1 cellular context compared by ENCODE assay signal in the genomic region with DNA sequence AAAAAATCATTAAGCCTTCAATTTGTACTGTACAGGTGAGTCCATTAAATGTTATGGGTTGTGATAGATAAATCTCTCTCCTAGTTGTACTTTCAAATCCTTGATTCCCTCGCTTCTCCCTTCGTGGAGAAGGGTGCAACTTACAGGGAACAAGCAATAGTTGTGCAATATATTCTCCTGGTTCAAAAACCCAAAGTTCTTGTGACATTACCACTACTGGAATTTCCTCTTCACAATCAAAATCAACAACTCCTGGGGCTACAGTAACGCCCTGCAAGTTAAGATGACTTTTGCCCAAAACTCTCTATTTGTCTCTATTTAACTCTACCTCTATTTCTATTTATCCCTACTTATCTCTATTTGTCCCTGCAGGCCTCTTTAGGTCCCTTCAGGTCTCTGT.
A peak's percentile ranks its signal among the peaks of the same experiment; 100 is the strongest.
TF ChIP-seq lines count a peak whose summit lies in the region.

No MANE protein-coding gene starts in this region.

TF ChIP-seq in HepG2, 621 proteins besides CTCF, POLR2A, EP300 and RAD21 (continued from another document and continues in another):
- TF ChIP-seq, protein P1, sequence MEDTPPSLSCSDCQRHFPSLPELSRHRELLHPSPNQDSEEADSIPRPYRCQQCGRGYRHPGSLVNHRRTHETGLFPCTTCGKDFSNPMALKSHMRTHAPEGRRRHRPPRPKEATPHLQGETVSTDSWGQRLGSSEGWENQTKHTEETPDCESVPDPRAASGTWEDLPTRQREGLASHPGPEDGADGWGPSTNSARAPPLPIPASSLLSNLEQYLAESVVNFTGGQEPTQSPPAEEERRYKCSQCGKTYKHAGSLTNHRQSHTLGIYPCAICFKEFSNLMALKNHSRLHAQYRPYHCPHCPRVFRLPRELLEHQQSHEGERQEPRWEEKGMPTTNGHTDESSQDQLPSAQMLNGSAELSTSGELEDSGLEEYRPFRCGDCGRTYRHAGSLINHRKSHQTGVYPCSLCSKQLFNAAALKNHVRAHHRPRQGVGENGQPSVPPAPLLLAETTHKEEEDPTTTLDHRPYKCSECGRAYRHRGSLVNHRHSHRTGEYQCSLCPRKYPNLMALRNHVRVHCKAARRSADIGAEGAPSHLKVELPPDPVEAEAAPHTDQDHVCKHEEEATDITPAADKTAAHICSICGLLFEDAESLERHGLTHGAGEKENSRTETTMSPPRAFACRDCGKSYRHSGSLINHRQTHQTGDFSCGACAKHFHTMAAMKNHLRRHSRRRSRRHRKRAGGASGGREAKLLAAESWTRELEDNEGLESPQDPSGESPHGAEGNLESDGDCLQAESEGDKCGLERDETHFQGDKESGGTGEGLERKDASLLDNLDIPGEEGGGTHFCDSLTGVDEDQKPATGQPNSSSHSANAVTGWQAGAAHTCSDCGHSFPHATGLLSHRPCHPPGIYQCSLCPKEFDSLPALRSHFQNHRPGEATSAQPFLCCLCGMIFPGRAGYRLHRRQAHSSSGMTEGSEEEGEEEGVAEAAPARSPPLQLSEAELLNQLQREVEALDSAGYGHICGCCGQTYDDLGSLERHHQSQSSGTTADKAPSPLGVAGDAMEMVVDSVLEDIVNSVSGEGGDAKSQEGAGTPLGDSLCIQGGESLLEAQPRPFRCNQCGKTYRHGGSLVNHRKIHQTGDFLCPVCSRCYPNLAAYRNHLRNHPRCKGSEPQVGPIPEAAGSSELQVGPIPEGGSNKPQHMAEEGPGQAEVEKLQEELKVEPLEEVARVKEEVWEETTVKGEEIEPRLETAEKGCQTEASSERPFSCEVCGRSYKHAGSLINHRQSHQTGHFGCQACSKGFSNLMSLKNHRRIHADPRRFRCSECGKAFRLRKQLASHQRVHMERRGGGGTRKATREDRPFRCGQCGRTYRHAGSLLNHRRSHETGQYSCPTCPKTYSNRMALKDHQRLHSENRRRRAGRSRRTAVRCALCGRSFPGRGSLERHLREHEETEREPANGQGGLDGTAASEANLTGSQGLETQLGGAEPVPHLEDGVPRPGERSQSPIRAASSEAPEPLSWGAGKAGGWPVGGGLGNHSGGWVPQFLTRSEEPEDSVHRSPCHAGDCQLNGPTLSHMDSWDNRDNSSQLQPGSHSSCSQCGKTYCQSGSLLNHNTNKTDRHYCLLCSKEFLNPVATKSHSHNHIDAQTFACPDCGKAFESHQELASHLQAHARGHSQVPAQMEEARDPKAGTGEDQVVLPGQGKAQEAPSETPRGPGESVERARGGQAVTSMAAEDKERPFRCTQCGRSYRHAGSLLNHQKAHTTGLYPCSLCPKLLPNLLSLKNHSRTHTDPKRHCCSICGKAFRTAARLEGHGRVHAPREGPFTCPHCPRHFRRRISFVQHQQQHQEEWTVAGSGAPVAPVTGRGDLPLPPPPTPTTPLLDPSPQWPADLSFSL (CRISPR knock-in tag; IDR thresholded peaks at IDR 0.05) = 0 out of 2 replicates have a peak, but pooled peaks have one; percentile 34
- TF ChIP-seq BRCA1 (CRISPR knock-in tag; IDR thresholded peaks at IDR 0.05) (no peak), FOXA3 (CRISPR knock-in tag; IDR thresholded peaks at IDR 0.05) (peak; percentile 66), THAP11 (CRISPR knock-in tag; IDR thresholded peaks at IDR 0.05) (0 out of 2 replicates have a peak, but pooled peaks have one; percentile 20), JDP2 (CRISPR knock-in tag; IDR thresholded peaks at IDR 0.05; ENCODE audit: borderline replicate concordance) (no peak), SMC3 (IDR thresholded peaks at IDR 0.05; ENCODE audit: low read length) (peak; percentile 31; the same call in 1 of the 2 replicates), NFE2L1 (CRISPR knock-in tag; IDR thresholded peaks at IDR 0.05; ENCODE audit: borderline replicate concordance) (no peak), DPF2 (CRISPR knock-in tag; IDR thresholded peaks at IDR 0.05; ENCODE audit: borderline replicate concordance, low read depth) (peak; percentile 59; the same call in 1 of the 2 replicates), TEAD3 (CRISPR knock-in tag; optimal IDR thresholded peaks at IDR 0.05; ENCODE audit: borderline replicate concordance) (peak; percentile 53), FOXA1 (IDR thresholded peaks at IDR 0.05) (no peak), FOXA1 (CRISPR knock-in tag; IDR thresholded peaks at IDR 0.05) (0 out of 2 replicates have a peak, but pooled peaks have one; percentile 25), CREB1 (IDR thresholded peaks at IDR 0.05) (no peak), CREB1 (CRISPR knock-in tag; IDR thresholded peaks at IDR 0.05) (0 out of 2 replicates have a peak, but pooled peaks have one; percentile 24), ZNF253 (CRISPR knock-in tag; IDR thresholded peaks at IDR 0.05; ENCODE audit: borderline replicate concordance) (no peak), RELA (CRISPR knock-in tag; IDR thresholded peaks at IDR 0.05) (no peak), PAF1 (CRISPR knock-in tag; IDR thresholded peaks at IDR 0.05) (peak; percentile 61; the same call in 1 of the 2 replicates), ETV5 (CRISPR knock-in tag; IDR thresholded peaks at IDR 0.05; ENCODE audit: borderline replicate concordance) (0 out of 2 replicates have a peak, but pooled peaks have one; percentile 50), RXRB (CRISPR knock-in tag; IDR thresholded peaks at IDR 0.05; ENCODE audit: borderline replicate concordance) (peak; percentile 25; the same call in 1 of the 2 replicates), ZKSCAN8 (CRISPR knock-in tag; IDR thresholded peaks at IDR 0.05; ENCODE audit: borderline replicate concordance) (peak; percentile 55; the same call in 1 of the 2 replicates), ZNF772 (CRISPR knock-in tag; IDR thresholded peaks at IDR 0.05) (0 out of 2 replicates have a peak, but pooled peaks have one; percentile 51)
- TF ChIP-seq, protein P2, sequence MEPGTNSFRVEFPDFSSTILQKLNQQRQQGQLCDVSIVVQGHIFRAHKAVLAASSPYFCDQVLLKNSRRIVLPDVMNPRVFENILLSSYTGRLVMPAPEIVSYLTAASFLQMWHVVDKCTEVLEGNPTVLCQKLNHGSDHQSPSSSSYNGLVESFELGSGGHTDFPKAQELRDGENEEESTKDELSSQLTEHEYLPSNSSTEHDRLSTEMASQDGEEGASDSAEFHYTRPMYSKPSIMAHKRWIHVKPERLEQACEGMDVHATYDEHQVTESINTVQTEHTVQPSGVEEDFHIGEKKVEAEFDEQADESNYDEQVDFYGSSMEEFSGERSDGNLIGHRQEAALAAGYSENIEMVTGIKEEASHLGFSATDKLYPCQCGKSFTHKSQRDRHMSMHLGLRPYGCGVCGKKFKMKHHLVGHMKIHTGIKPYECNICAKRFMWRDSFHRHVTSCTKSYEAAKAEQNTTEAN (CRISPR knock-in tag; conservative IDR thresholded peaks at IDR 0.05) = peak; percentile 93; the same call in 1 of the 2 replicates
- TF ChIP-seq, protein P3, sequence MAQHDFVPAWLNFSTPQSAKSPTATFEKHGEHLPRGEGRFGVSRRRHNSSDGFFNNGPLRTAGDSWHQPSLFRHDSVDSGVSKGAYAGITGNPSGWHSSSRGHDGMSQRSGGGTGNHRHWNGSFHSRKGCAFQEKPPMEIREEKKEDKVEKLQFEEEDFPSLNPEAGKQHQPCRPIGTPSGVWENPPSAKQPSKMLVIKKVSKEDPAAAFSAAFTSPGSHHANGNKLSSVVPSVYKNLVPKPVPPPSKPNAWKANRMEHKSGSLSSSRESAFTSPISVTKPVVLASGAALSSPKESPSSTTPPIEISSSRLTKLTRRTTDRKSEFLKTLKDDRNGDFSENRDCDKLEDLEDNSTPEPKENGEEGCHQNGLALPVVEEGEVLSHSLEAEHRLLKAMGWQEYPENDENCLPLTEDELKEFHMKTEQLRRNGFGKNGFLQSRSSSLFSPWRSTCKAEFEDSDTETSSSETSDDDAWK (CRISPR knock-in tag; IDR thresholded peaks at IDR 0.05) = no peak
- TF ChIP-seq, protein P4, sequence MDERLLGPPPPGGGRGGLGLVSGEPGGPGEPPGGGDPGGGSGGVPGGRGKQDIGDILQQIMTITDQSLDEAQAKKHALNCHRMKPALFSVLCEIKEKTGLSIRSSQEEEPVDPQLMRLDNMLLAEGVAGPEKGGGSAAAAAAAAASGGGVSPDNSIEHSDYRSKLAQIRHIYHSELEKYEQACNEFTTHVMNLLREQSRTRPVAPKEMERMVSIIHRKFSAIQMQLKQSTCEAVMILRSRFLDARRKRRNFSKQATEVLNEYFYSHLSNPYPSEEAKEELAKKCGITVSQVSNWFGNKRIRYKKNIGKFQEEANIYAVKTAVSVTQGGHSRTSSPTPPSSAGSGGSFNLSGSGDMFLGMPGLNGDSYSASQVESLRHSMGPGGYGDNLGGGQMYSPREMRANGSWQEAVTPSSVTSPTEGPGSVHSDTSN (CRISPR knock-in tag; IDR thresholded peaks at IDR 0.05) = 0 out of 2 replicates have a peak, but pooled peaks have one; percentile 4
- TF ChIP-seq, protein P5, sequence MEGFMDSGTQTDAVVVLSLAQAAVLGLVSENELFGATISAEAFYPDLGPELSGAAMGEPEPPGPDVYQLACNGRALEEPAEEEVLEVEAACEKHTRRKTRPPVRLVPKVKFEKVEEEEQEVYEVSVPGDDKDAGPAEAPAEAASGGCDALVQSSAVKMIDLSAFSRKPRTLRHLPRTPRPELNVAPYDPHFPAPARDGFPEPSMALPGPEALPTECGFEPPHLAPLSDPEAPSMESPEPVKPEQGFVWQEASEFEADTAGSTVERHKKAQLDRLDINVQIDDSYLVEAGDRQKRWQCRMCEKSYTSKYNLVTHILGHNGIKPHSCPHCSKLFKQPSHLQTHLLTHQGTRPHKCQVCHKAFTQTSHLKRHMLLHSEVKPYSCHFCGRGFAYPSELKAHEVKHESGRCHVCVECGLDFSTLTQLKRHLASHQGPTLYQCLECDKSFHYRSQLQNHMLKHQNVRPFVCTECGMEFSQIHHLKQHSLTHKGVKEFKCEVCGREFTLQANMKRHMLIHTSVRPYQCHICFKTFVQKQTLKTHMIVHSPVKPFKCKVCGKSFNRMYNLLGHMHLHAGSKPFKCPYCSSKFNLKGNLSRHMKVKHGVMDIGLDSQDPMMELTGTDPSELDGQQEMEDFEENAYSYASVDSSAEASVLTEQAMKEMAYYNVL (CRISPR knock-in tag; IDR thresholded peaks at IDR 0.05; ENCODE audit: borderline replicate concordance) = peak; percentile 69; the same call in 1 of the 2 replicates
- TF ChIP-seq, protein P6, sequence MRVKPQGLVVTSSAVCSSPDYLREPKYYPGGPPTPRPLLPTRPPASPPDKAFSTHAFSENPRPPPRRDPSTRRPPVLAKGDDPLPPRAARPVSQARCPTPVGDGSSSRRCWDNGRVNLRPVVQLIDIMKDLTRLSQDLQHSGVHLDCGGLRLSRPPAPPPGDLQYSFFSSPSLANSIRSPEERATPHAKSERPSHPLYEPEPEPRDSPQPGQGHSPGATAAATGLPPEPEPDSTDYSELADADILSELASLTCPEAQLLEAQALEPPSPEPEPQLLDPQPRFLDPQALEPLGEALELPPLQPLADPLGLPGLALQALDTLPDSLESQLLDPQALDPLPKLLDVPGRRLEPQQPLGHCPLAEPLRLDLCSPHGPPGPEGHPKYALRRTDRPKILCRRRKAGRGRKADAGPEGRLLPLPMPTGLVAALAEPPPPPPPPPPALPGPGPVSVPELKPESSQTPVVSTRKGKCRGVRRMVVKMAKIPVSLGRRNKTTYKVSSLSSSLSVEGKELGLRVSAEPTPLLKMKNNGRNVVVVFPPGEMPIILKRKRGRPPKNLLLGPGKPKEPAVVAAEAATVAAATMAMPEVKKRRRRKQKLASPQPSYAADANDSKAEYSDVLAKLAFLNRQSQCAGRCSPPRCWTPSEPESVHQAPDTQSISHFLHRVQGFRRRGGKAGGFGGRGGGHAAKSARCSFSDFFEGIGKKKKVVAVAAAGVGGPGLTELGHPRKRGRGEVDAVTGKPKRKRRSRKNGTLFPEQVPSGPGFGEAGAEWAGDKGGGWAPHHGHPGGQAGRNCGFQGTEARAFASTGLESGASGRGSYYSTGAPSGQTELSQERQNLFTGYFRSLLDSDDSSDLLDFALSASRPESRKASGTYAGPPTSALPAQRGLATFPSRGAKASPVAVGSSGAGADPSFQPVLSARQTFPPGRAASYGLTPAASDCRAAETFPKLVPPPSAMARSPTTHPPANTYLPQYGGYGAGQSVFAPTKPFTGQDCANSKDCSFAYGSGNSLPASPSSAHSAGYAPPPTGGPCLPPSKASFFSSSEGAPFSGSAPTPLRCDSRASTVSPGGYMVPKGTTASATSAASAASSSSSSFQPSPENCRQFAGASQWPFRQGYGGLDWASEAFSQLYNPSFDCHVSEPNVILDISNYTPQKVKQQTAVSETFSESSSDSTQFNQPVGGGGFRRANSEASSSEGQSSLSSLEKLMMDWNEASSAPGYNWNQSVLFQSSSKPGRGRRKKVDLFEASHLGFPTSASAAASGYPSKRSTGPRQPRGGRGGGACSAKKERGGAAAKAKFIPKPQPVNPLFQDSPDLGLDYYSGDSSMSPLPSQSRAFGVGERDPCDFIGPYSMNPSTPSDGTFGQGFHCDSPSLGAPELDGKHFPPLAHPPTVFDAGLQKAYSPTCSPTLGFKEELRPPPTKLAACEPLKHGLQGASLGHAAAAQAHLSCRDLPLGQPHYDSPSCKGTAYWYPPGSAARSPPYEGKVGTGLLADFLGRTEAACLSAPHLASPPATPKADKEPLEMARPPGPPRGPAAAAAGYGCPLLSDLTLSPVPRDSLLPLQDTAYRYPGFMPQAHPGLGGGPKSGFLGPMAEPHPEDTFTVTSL (CRISPR knock-in tag; IDR thresholded peaks at IDR 0.05; ENCODE audit: borderline replicate concordance) = peak; percentile 60; the same call in 1 of the 2 replicates
- TF ChIP-seq, protein P7, sequence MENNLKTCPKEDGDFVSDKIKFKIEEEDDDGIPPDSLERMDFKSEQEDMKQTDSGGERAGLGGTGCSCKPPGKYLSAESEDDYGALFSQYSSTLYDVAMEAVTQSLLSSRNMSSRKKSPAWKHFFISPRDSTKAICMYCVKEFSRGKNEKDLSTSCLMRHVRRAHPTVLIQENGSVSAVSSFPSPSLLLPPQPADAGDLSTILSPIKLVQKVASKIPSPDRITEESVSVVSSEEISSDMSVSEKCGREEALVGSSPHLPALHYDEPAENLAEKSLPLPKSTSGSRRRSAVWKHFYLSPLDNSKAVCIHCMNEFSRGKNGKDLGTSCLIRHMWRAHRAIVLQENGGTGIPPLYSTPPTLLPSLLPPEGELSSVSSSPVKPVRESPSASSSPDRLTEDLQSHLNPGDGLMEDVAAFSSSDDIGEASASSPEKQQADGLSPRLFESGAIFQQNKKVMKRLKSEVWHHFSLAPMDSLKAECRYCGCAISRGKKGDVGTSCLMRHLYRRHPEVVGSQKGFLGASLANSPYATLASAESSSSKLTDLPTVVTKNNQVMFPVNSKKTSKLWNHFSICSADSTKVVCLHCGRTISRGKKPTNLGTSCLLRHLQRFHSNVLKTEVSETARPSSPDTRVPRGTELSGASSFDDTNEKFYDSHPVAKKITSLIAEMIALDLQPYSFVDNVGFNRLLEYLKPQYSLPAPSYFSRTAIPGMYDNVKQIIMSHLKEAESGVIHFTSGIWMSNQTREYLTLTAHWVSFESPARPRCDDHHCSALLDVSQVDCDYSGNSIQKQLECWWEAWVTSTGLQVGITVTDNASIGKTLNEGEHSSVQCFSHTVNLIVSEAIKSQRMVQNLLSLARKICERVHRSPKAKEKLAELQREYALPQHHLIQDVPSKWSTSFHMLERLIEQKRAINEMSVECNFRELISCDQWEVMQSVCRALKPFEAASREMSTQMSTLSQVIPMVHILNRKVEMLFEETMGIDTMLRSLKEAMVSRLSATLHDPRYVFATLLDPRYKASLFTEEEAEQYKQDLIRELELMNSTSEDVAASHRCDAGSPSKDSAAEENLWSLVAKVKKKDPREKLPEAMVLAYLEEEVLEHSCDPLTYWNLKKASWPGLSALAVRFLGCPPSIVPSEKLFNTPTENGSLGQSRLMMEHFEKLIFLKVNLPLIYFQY (CRISPR knock-in tag; IDR thresholded peaks at IDR 0.05; ENCODE audit: borderline replicate concordance) = 0 out of 2 replicates have a peak, but pooled peaks have one; percentile 7
